Comparison of ENCODE assay signal across 8 cellular contexts in the genomic region with DNA sequence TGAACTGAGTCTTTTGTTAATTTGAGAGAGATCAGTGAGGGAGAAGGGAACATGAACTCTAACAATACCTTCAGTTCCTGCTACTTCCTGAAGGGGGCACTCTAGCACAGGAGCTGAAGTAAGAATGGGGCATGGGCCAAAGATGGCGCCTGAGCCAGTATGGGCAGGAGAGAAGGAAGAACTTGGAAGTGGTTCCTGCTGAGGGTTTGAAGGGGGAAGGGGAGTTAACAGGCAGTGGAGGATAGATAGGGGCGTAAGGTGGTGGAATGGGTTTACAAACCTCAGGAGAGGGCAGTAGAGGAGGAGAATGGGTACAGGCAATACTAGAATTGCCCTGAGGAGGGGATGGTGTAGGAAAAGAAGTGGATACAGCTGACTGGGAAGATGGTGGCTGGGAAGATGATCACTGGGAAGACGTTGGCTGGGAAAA. TPM values are rescaled to one million over a fixed set of nuclear protein-coding genes. Genes with fewer than 3 reads are reported as not detected.
DNase-seq lines count a peak whose midpoint lies in the region; TF ChIP-seq lines count a peak whose summit lies in the region.
"Not testable (repeated sequence)": the region's sequence is repeated elsewhere in the genome, so short reads cannot be mapped to it uniquely, and the experiment has no call there.

No MANE protein-coding gene starts in this region.

- not testable (repeated sequence) for H3K36me3 Mint-ChIP-seq in Calu3 (ENCODE audit: insufficient read depth, unreplicated experiment); nephron progenitor cell (ENCODE audit: low read depth)

- not testable (repeated sequence) for BruUV-seq in Calu3 (replicated peaks; lab: Mats Ljungman, UMichigan)

- not testable (repeated sequence) for H3K4me3 Mint-ChIP-seq in Calu3 (ENCODE audit: low read depth, unreplicated experiment); nephron progenitor cell

- CTCF ChIA-PET in Calu3 (lab: Charles Lee) = not testable (repeated sequence)

- not testable (repeated sequence) for H3K4me3 ChIP-seq in HFF-Myc (replicated peaks; ENCODE audit: low read depth, low read length); WERI-Rb-1 (ENCODE audit: low read depth, low read length); adrenal gland

- peak overlapping the region; percentile 2 for H3K27ac Mint-ChIP-seq in Calu3 (ENCODE audit: unreplicated experiment)
- H3K27ac Mint-ChIP-seq in nephron progenitor cell = not testable (repeated sequence)

- not testable (repeated sequence) for H3K36me3 ChIP-seq in WERI-Rb-1; adrenal gland (replicated peaks in 1 of 2)

- DNase-seq in Calu3 (peak; percentile 61), HFF-Myc (ENCODE audit: extremely low read depth, low read depth) (peak; percentile 27), NCI-H345 (lab: John Stamatoyannopoulos, UW) (peak; percentile 6), WERI-Rb-1 (peak; percentile 63), adrenal gland (peak; percentile 62 to 82 (median 70)), germinal center (ENCODE audit: low spot score) (peak; percentile 51), nephron progenitor cell (peak; percentile 18)
- peak; percentile 2 for DNase-seq in stimulated activated CD8-positive, alpha-beta memory T cell treated with anti-CD3 and anti-CD28 coated beads, Interleukin-7, amount 100 ng/mL, for 24 hours (ENCODE audit: low read depth)

- H3K4me1 Mint-ChIP-seq in Calu3 (ENCODE audit: low read depth, unreplicated experiment); nephron progenitor cell: not testable (repeated sequence)

- not testable (repeated sequence) for TF ChIP-seq POLR2A in adrenal gland (IDR thresholded peaks at IDR 0.05)

- intact Hi-C loops in Calu3 (cut with micrococcal nuclease; ENCODE audit: unreplicated experiment) (loop anchor here (1.0 to 10.0 kb wide), 2 partner anchors 131 to 456 kb away; no protein-coding TSS in a partner anchor), adrenal gland (cut with DNase I) (loop anchor here (5.0 kb wide), 2 partner anchors 128 to 133 kb away; no protein-coding TSS in a partner anchor)

- H3K27me3 ChIP-seq in WERI-Rb-1 (ENCODE audit: insufficient read depth, low read depth, severe bottlenecking); adrenal gland: not testable (repeated sequence)

- H3K9me3 ChIP-seq in WERI-Rb-1 (ENCODE audit: severe bottlenecking); adrenal gland (replicated peaks in 1 of 3): not testable (repeated sequence)

- H3K27me3 Mint-ChIP-seq in Calu3 (ENCODE audit: unreplicated experiment); nephron progenitor cell (ENCODE audit: low read depth, poor library complexity): not testable (repeated sequence)

- not testable (repeated sequence) for H3K27ac ChIP-seq in WERI-Rb-1, adrenal gland

- WGBS in adrenal gland, 4 donors = 54 to 66% (median 65%) methylated on average over 3 of the region's 3 CpGs

- not testable (repeated sequence) for H3K4me1 ChIP-seq in adrenal gland (replicated peaks in 1 of 2)

- not testable (repeated sequence) for H3K9me3 Mint-ChIP-seq in Calu3 (ENCODE audit: low read depth, unreplicated experiment); nephron progenitor cell

- TF ChIP-seq CTCF in Calu3 (IDR thresholded peaks at IDR 0.05; ENCODE audit: unreplicated experiment) = peak; percentile 42
- peak; percentile 74 for TF ChIP-seq CTCF in HFF-Myc (IDR thresholded peaks at IDR 0.05; ENCODE audit: low read depth, low read length, missing control alignments)
- peak; percentile 58 for TF ChIP-seq CTCF in WERI-Rb-1 (IDR thresholded peaks at IDR 0.05; ENCODE audit: low read depth, low read length)
- TF ChIP-seq CTCF in adrenal gland (IDR thresholded peaks at IDR 0.05) = peak; percentile 77 to 95 (median 87)
- peak; percentile 48 for TF ChIP-seq CTCF in nephron progenitor cell (IDR thresholded peaks at IDR 0.05)

RNA-seq across cellular contexts. Expression of a gene that starts 24.3 kb away (rescaled TPM):
- total RNA-seq in Calu3 (2022) = 3.0 and 4.2 TPM in 2 replicates
- 10 to 100 TPM in 4 of 8 donors, 1 to 10 TPM in 4; 4.7 to 18.7 (median 10.7) TPM for total RNA-seq in adrenal gland
- 1 to 10 TPM; 3.2 to 8.4 (median 4.2) TPM for polyA plus RNA-seq in adrenal gland

RNA-seq across cellular contexts. Expression of a gene that starts 26.7 kb away (rescaled TPM):
- 4.4 and 4.7 TPM in 2 replicates for total RNA-seq in Calu3 (2022)
- 1 to 10 TPM in 4 of 8 donors, under 1 TPM in 4; 0.12 to 2.4 (median 0.91) TPM for total RNA-seq in adrenal gland
- 1 to 10 TPM in 1 of 3 donors, under 1 TPM in 2; 0.64 to 4.6 (median 0.75) TPM for polyA plus RNA-seq in adrenal gland

RNA-seq across cellular contexts. Expression of a gene that starts 53.3 kb away (rescaled TPM):
- total RNA-seq in Calu3 (2022) (39.0 and 47.9 TPM in 2 replicates), adrenal gland (10 to 100 TPM; 17.2 to 69.0 (median 49.9) TPM)
- 100 to 1,000 TPM in 1 of 3 donors, 10 to 100 TPM in 2; 33.9 to 112 (median 48.1) TPM for polyA plus RNA-seq in adrenal gland

RNA-seq across cellular contexts. Expression of a gene that starts 53.5 kb away (rescaled TPM):
- total RNA-seq in Calu3 (2022) = 7.8 and 8.2 TPM in 2 replicates
- 10 to 100 TPM; 21.1 to 80.0 (median 40.9) TPM for total RNA-seq in adrenal gland
- polyA plus RNA-seq in adrenal gland = 10 to 100 TPM; 12.1 to 34.9 (median 16.2) TPM

Comparison
In these comparisons a context has a peak if more than half of its experiments do, and no peak if none do; other contexts are left out.
1. DNase-seq: peak in every context shown above with its lines; median percentile 70 in adrenal gland; 63 in WERI-Rb-1; 61 in Calu3; 51 in germinal center; 27 in HFF-Myc; 18 in nephron progenitor cell; 6 in NCI-H345; 2 in stimulated activated CD8-positive, alpha-beta memory T cell treated with anti-CD3 and anti-CD28 coated beads, Interleukin-7, amount 100 ng/mL, for 24 hours.